ENCODE assay signal across 27 cellular contexts in the genomic region with DNA sequence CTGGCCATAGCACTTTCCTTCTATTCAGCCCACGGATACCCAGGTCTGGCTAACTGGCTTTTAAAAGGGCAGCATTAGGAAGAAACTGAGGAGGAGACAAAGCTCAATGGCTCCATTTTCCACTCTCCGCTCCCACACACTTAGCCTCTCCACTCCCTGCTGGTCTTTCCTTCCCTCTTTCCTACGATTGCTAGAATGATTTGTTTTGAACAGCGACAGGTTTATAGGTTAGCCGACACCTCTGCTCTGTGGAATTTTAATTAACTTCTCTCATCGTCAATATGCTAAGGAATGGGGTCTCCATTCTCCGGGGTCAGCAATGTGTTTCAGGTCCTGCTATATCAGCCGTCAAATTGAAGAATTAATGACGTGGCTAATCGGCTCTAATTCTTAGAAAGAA.
"Had no signal": no experiment of that assay in that cellular context is flagged by ENCODE, and none has a peak within 500 bp of the region (broad histone marks: within the 10 kb centered on the region; RNA-seq: fewer than 3 reads in every experiment).

No MANE protein-coding gene starts in this region.

- DNase-seq: dermis blood vessel endothelial cell; effector memory CD4-positive, alpha-beta T cell; foreskin keratinocyte; heart left ventricle; immature natural killer cell; islet precursor cell; kidney glomerular epithelial cell; left colon; left ventricle myocardium superior; lower lobe of right lung; naive thymus-derived CD8-positive, alpha-beta T cell; nucleus accumbens; psoas muscle; right cardiac atrium; spleen; stimulated activated CD4-positive, alpha-beta T cell treated with anti-CD3 and anti-CD28 coated beads, Interleukin-4, amount 100 ng/mL, for 4 hours; stimulated activated naive CD4-positive, alpha-beta T cell; stimulated activated naive CD8-positive, alpha-beta T cell treated with anti-CD3 and anti-CD28 coated beads, Interleukin-15, amount 100 ng/mL, for 72 hours; transverse colon; upper lobe of right lung; uterus had no signal

- H3K4me3 ChIP-seq: coronary artery, esophagus muscularis mucosa, gastroesophageal sphincter, heart left ventricle, hepatocyte, lower lobe of right lung, psoas muscle, skin epidermis, spleen, suprapubic skin, transverse colon, upper lobe of right lung, uterus had no signal

- H2AFZ ChIP-seq: hepatocyte had no signal

- H3K36me3 ChIP-seq: uterus had no signal

- H3K9me3 ChIP-seq: esophagus muscularis mucosa, gastroesophageal sphincter, heart left ventricle, lower lobe of right lung, psoas muscle, spleen, suprapubic skin, transverse colon, upper lobe of right lung, uterus had no signal

- H3K27ac ChIP-seq: coronary artery, esophagus muscularis mucosa, foreskin keratinocyte, gastroesophageal sphincter, heart left ventricle, hepatocyte, lower lobe of right lung, psoas muscle, skin epidermis, spleen, suprapubic skin, transverse colon, upper lobe of right lung, uterus had no signal

- ATAC-seq: foreskin keratinocyte; gastroesophageal sphincter; heart left ventricle; left colon; left ventricle myocardium superior; lower lobe of right lung; naive thymus-derived CD8-positive, alpha-beta T cell; psoas muscle; right cardiac atrium; stimulated activated naive CD8-positive, alpha-beta T cell treated with anti-CD3 and anti-CD28 coated beads, Interleukin-15, amount 100 ng/mL, for 72 hours; upper lobe of right lung had no signal

- H3K4me2 ChIP-seq: hepatocyte had no signal

- H3K4me1 ChIP-seq: foreskin keratinocyte, gastroesophageal sphincter, lower lobe of right lung, psoas muscle, suprapubic skin, transverse colon, upper lobe of right lung, uterus had no signal

- H3K27me3 ChIP-seq: esophagus muscularis mucosa, foreskin keratinocyte, gastroesophageal sphincter, heart left ventricle, hepatocyte, spleen, suprapubic skin, transverse colon, upper lobe of right lung, uterus had no signal
